9 cellular contexts compared by ENCODE assay signal in genomic region chr2:96407919-96408550, GRCh38.
DNase-seq lines count a peak whose midpoint lies in the region; ATAC-seq and TF ChIP-seq lines count a peak whose summit lies in the region.
"Had no signal": no experiment of that assay in that cellular context is flagged by ENCODE, and none has a peak within 500 bp of the region (broad histone marks: within the 10 kb centered on the region; RNA-seq: fewer than 3 reads in every experiment).

No MANE protein-coding gene starts in this region.

- no peak for ATAC-seq in activated T-cell treated with anti-CD3 and anti-CD28 coated beads, Interleukin-2, amount 50 U/mL, for 72 hours (replicated peaks in 1 of 2)
- peak; percentile 3 for ATAC-seq in left ventricle myocardium superior
- no peak for ATAC-seq in HG03135 (IDR thresholded peaks at IDR 0.05; ENCODE audit: unreplicated experiment)
- no peak for ATAC-seq in GM18909 (IDR thresholded peaks at IDR 0.05; ENCODE audit: poor library complexity, unreplicated experiment)
- ATAC-seq in HG03159 (IDR thresholded peaks at IDR 0.05; ENCODE audit: unreplicated experiment): no peak

- peak overlapping the region; percentile 72 to 75 for H3K4me3 Mint-ChIP-seq in activated T-cell treated with anti-CD3 and anti-CD28 coated beads, Interleukin-2, amount 50 U/mL, for 72 hours
- H3K4me3 Mint-ChIP-seq in activated CD4-positive, alpha-beta memory T cell treated with anti-CD3 and anti-CD28 coated beads, Interleukin-2, amount 10 ng/mL, durations not matched to agents 7 days and 5 days: no peak overlapping the region

- peaks cover 25% of the 10 kb centered on the region for H3K4me1 Mint-ChIP-seq in activated T-cell treated with anti-CD3 and anti-CD28 coated beads, Interleukin-2, amount 50 U/mL, for 72 hours (ENCODE audit: low read depth)
- peaks cover 22% of the 10 kb centered on the region for H3K4me1 Mint-ChIP-seq in activated CD4-positive, alpha-beta memory T cell treated with anti-CD3 and anti-CD28 coated beads, Interleukin-2, amount 10 ng/mL, durations not matched to agents 7 days and 5 days

- TF ChIP-seq EP300 in suprapubic skin (IDR thresholded peaks at IDR 0.05): no peak

- no peak for TF ChIP-seq CTCF in suprapubic skin (IDR thresholded peaks at IDR 0.05)

- peaks cover 39% of the 10 kb centered on the region for H3K4me1 ChIP-seq in suprapubic skin

- no peak overlapping the region for H3K4me3 ChIP-seq in suprapubic skin
- H3K4me3 ChIP-seq: psoas muscle had no signal

- intact Hi-C loops in left ventricle myocardium superior (cut with micrococcal nuclease): loop anchor here (5.0 kb wide), 1 partner anchor 99 kb away; the partner anchor contains the start of gene NEURL3

- CTCF ChIA-PET in activated CD4-positive, alpha-beta memory T cell treated with anti-CD3 and anti-CD28 coated beads, Interleukin-2, amount 10 ng/mL, durations not matched to agents 7 days and 5 days (lab: Charles Lee): interaction anchor here (0.7 to 7.9 kb wide), 26 partner anchors 10 to 704 kb away, joined by 3 to 134 read pairs (median 4); partner anchors contain the start of genes CNNM4 and NEURL3

- H3K9me3 Mint-ChIP-seq in activated T-cell treated with anti-CD3 and anti-CD28 coated beads, Interleukin-2, amount 50 U/mL, for 72 hours: no peaks in the 10 kb centered on the region
- no peaks in the 10 kb centered on the region for H3K9me3 Mint-ChIP-seq in activated CD4-positive, alpha-beta memory T cell treated with anti-CD3 and anti-CD28 coated beads, Interleukin-2, amount 10 ng/mL, durations not matched to agents 7 days and 5 days

- TF ChIP-seq POLR2A in suprapubic skin (IDR thresholded peaks at IDR 0.05): no peak

- no peaks in the 10 kb centered on the region for H3K9me3 ChIP-seq in suprapubic skin
- H3K9me3 ChIP-seq: psoas muscle had no signal

- WGBS in suprapubic skin: 71% methylated on average over 12 of the region's 12 CpGs

- DNase-seq in activated T-cell treated with anti-CD3 and anti-CD28 coated beads, Interleukin-2, amount 50 U/mL, for 72 hours: no peak
- DNase-seq in activated T-cell treated with anti-CD3 and anti-CD28 coated beads, Interleukin-2, amount 50 U/mL, for 48 hours: no peak
- DNase-seq in activated CD4-positive, alpha-beta memory T cell treated with anti-CD3 and anti-CD28 coated beads, Interleukin-2, amount 10 ng/mL, durations not matched to agents 7 days and 5 days: no peak
- no peak for DNase-seq in left ventricle myocardium superior
- no peak for DNase-seq in suprapubic skin (ENCODE audit: low spot score in 2 of 2)

- H3K27ac Mint-ChIP-seq in activated T-cell treated with anti-CD3 and anti-CD28 coated beads, Interleukin-2, amount 50 U/mL, for 72 hours: peak overlapping the region; percentile 93
- peak overlapping the region; percentile 72 for H3K27ac Mint-ChIP-seq in activated CD4-positive, alpha-beta memory T cell treated with anti-CD3 and anti-CD28 coated beads, Interleukin-2, amount 10 ng/mL, durations not matched to agents 7 days and 5 days

- no peaks in the 10 kb centered on the region for H3K27me3 ChIP-seq in suprapubic skin

- H3K27ac ChIP-seq in suprapubic skin: peak overlapping the region; percentile 65
- H3K27ac ChIP-seq: psoas muscle had no signal

- POLR2A ChIA-PET in activated CD4-positive, alpha-beta memory T cell treated with anti-CD3 and anti-CD28 coated beads, Interleukin-2, amount 10 ng/mL, durations not matched to agents 7 days and 5 days (lab: Charles Lee): interaction anchor here (0.6 to 2.1 kb wide), 10 partner anchors 17 to 640 kb away, joined by 3 to 29 read pairs (median 4); partner anchors contain the start of genes ARID5A, KANSL3 and SNRNP200

- H3K27me3 Mint-ChIP-seq in activated T-cell treated with anti-CD3 and anti-CD28 coated beads, Interleukin-2, amount 50 U/mL, for 72 hours (ENCODE audit: low read depth): no peaks in the 10 kb centered on the region
- no peaks in the 10 kb centered on the region for H3K27me3 Mint-ChIP-seq in activated CD4-positive, alpha-beta memory T cell treated with anti-CD3 and anti-CD28 coated beads, Interleukin-2, amount 10 ng/mL, durations not matched to agents 7 days and 5 days

- no peaks in the 10 kb centered on the region for H3K36me3 Mint-ChIP-seq in activated T-cell treated with anti-CD3 and anti-CD28 coated beads, Interleukin-2, amount 50 U/mL, for 72 hours (ENCODE audit: insufficient read depth in 2 of 2)
- no peaks in the 10 kb centered on the region for H3K36me3 Mint-ChIP-seq in activated CD4-positive, alpha-beta memory T cell treated with anti-CD3 and anti-CD28 coated beads, Interleukin-2, amount 10 ng/mL, durations not matched to agents 7 days and 5 days (ENCODE audit: low read depth)

- H3K36me3 ChIP-seq in suprapubic skin: no peaks in the 10 kb centered on the region
